In the genomic region with DNA sequence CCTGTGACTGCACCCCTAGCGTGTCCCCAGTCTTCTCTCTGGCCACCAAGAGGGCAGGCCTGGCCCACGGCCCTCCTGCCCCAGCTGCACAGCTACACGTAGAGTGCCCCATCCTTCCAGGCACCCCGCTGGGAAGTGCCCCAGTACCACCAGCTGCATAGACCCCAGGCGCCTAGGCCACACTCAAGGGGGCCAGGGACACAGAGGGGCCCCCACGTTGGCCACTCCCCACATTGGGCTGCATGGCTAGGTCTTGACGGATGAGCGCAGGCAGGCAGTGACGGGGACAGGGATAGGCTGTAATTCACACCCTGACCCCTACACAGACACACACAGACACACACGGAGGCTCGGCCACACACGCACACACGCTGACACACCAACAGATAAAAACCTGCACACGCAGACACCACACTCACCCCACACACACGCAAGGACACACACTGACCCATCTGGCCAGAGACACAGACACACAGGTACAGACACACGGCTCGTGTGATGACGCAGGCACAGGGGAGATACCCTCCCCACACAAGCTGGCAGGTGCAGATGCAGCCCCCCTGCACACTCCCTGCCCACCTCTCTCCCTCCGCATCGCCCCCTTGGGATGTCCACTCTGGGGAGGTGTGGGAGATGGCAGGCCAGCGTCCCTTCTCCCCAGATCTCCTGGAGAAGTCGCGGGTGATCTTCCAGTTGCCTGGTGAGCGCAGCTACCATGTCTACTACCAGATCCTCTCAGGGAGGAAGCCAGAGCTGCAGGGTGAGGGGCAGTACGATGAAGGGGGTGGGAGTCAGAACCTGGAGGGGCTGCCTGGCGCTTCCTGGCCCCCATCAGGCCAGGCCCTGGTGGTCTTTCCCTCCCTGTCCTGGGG, we compare ENCODE assay signal across 25 cellular contexts. TPM values are rescaled to one million over a fixed set of nuclear protein-coding genes. Genes with fewer than 3 reads are reported as not detected.
A peak's percentile ranks its signal among the peaks of the same experiment; 100 is the strongest.
DNase-seq lines count a peak whose midpoint lies in the region; ATAC-seq, FAIRE-seq and TF ChIP-seq lines count a peak whose summit lies in the region.
"Had no signal": no experiment of that assay in that cellular context is flagged by ENCODE, and none has a peak within 500 bp of the region (broad histone marks: within the 10 kb centered on the region; RNA-seq: fewer than 3 reads in every experiment).

No MANE protein-coding gene starts in this region.

- no TSS peak for BruUV-seq in Caco-2 (replicated peaks; lab: Mats Ljungman, UMichigan)

- no peaks in the 10 kb centered on the region; the same call in 1 of the 2 replicates for H3K27me3 ChIP-seq in Caco-2 (replicated peaks; ENCODE audit: control insufficient read depth, insufficient read depth, low read length)
- H3K27me3 ChIP-seq in right cardiac atrium (ENCODE audit: control insufficient read depth, insufficient read depth): no peaks in the 10 kb centered on the region
- peaks cover 17% of the 10 kb centered on the region for H3K27me3 ChIP-seq in smooth muscle cell (ENCODE audit: low read depth)

- intact Hi-C loops in Caco-2 (cut with micrococcal nuclease; ENCODE audit: unreplicated experiment) (no loop called here), right cardiac atrium (cut with DNase I) (no loop called here)

- TF ChIP-seq CTCF in Caco-2 (IDR thresholded peaks at IDR 0.05; ENCODE audit: insufficient read depth in 1 of 2, low read depth in 1 of 2, low read length in 1 of 2, severe bottlenecking in 1 of 2, unreplicated experiment in 1 of 2) (no peak), chondrocyte (IDR thresholded peaks at IDR 0.05) (no peak), smooth muscle cell (IDR thresholded peaks at IDR 0.05; ENCODE audit: borderline replicate concordance, insufficient read depth, poor library complexity, severe bottlenecking) (no peak)

- H3K27me3 Mint-ChIP-seq in Caco-2 (ENCODE audit: insufficient read depth, unreplicated experiment) (no peaks in the 10 kb centered on the region), chondrocyte (ENCODE audit: low read depth) (peaks cover 23% of the 10 kb centered on the region)

- H3K27ac ChIP-seq in right cardiac atrium (ENCODE audit: low read length): no peak overlapping the region
- no peak overlapping the region for H3K27ac ChIP-seq in smooth muscle cell (ENCODE audit: low read depth)
- H3K27ac ChIP-seq: body of pancreas, C4-2B, epithelial cell of prostate, foreskin keratinocyte had no signal

- no peaks in the 10 kb centered on the region for H3K79me2 ChIP-seq in smooth muscle cell (ENCODE audit: low read depth)

- no peak for DNase-seq in Caco-2
- DNase-seq in chondrocyte (ENCODE audit: low spot score): peak; percentile 85
- DNase-seq in right cardiac atrium: peak in 2 of 3 donors; percentile 16 to 53
- peak; percentile 39 for DNase-seq in retina
- no peak for DNase-seq in AG08396 (ENCODE audit: low spot score)
- no peak for DNase-seq in smooth muscle cell (lab: John Stamatoyannopoulos, UW; ENCODE audit: unreplicated experiment)
- DNase-seq in RCC 7860 (ENCODE audit: low spot score): no peak
- DNase-seq: ACHN; activated CD4-positive, alpha-beta T cell treated with anti-CD3 and anti-CD28 coated beads for 4 hours; activated naive CD8-positive, alpha-beta T cell treated with anti-CD3 and anti-CD28 coated beads, Interleukin-2, amount 10 ng/mL, durations not matched to agents 7 days and 5 days; body of pancreas; DMS 273 treated with DMSO at 0.1 percent for 48 hours; foreskin keratinocyte; kidney glomerular epithelial cell; NCI-H1436; NCI-H2171 treated with DMSO at 0.1 percent for 48 hours; NCI-H526 treated with DMSO at 0.1 percent for 48 hours had no signal

- no peak overlapping the region for H3K4me3 Mint-ChIP-seq in Caco-2 (ENCODE audit: unreplicated experiment)
- H3K4me3 Mint-ChIP-seq in chondrocyte (ENCODE audit: unreplicated experiment): no peak overlapping the region
- H3K4me3 Mint-ChIP-seq: activated naive CD8-positive, alpha-beta T cell treated with anti-CD3 and anti-CD28 coated beads, Interleukin-2, amount 10 ng/mL, durations not matched to agents 7 days and 5 days; activated T-helper 17 cell treated with anti-CD3 and anti-CD28 coated beads, Interleukin-2, amount 50 U/mL, for 72 hours; dendritic cell treated with granulocyte-macrophage colony-stimulating factor and Interleukin-4, amounts not matched to agents 40 ng/mL and 50 ng/mL, for 4 days; mesothelial cell of epicardium had no signal

- H3K36me3 Mint-ChIP-seq in Caco-2 (ENCODE audit: insufficient read depth, unreplicated experiment) (peaks cover 28% of the 10 kb centered on the region), chondrocyte (ENCODE audit: low read depth) (no peaks in the 10 kb centered on the region)
- H3K36me3 Mint-ChIP-seq: activated naive CD8-positive, alpha-beta T cell treated with anti-CD3 and anti-CD28 coated beads, Interleukin-2, amount 10 ng/mL, durations not matched to agents 7 days and 5 days; mesothelial cell of epicardium had no signal

- H3K4me1 ChIP-seq in Caco-2: no peaks in the 10 kb centered on the region
- no peaks in the 10 kb centered on the region for H3K4me1 ChIP-seq in right cardiac atrium (ENCODE audit: control insufficient read depth, insufficient read depth, low read length)
- peaks cover 5% of the 10 kb centered on the region for H3K4me1 ChIP-seq in smooth muscle cell (ENCODE audit: low read depth)
- H3K4me1 ChIP-seq: body of pancreas, foreskin keratinocyte had no signal

- WGBS in right cardiac atrium: 69% methylated on average over 26 of the region's 26 CpGs
- WGBS in smooth muscle cell (ENCODE audit: low lambda C conversion rate): 86% methylated on average over 25 of the region's 26 CpGs

- H3K4me2 ChIP-seq in smooth muscle cell: no peak overlapping the region

- CTCF ChIA-PET in Caco-2 (lab: Charles Lee): interaction anchor here (0.5 to 1.8 kb wide), 3 partner anchors 111 to 148 kb away, joined by 4 to 5 read pairs (median 4); a partner anchor contains a TSS

- H3K9me3 Mint-ChIP-seq in Caco-2 (ENCODE audit: unreplicated experiment) (no peaks in the 10 kb centered on the region), chondrocyte (ENCODE audit: low read depth) (no peaks in the 10 kb centered on the region)
- H3K9me3 Mint-ChIP-seq: activated naive CD8-positive, alpha-beta T cell treated with anti-CD3 and anti-CD28 coated beads, Interleukin-2, amount 10 ng/mL, durations not matched to agents 7 days and 5 days; activated T-helper 17 cell treated with anti-CD3 and anti-CD28 coated beads, Interleukin-2, amount 50 U/mL, for 72 hours; dendritic cell treated with granulocyte-macrophage colony-stimulating factor and Interleukin-4, amounts not matched to agents 40 ng/mL and 50 ng/mL, for 4 days; IgD-negative memory B cell; mesothelial cell of epicardium; nephron had no signal

- no peaks in the 10 kb centered on the region for H3F3A ChIP-seq in smooth muscle cell (ENCODE audit: low read depth)

- no peak overlapping the region for H3K4me3 ChIP-seq in Caco-2 (ENCODE audit: low read depth, low read length)
- no peak overlapping the region for H3K4me3 ChIP-seq in right cardiac atrium (ENCODE audit: low read length)
- no peak overlapping the region for H3K4me3 ChIP-seq in smooth muscle cell
- H3K4me3 ChIP-seq: body of pancreas had no signal

- H4K20me1 ChIP-seq in smooth muscle cell (ENCODE audit: low read depth): no peaks in the 10 kb centered on the region

- H3K4me1 Mint-ChIP-seq in Caco-2 (ENCODE audit: low read depth, unreplicated experiment) (no peaks in the 10 kb centered on the region), chondrocyte (ENCODE audit: low read depth) (peaks cover 3% of the 10 kb centered on the region)

- H3K9me3 ChIP-seq in Caco-2 (no peaks in the 10 kb centered on the region), right cardiac atrium (ENCODE audit: control insufficient read depth, low read length) (no peaks in the 10 kb centered on the region), smooth muscle cell (replicated peaks; ENCODE audit: low read depth) (no peaks in the 10 kb centered on the region)
- H3K9me3 ChIP-seq: body of pancreas had no signal

- no peak overlapping the region for H2AFZ ChIP-seq in smooth muscle cell (ENCODE audit: low read depth)

- POLR2A ChIA-PET in Caco-2 (lab: Charles Lee): no interaction called here

- no peak overlapping the region for H3K9ac ChIP-seq in smooth muscle cell (ENCODE audit: low read depth)

- peak in 1 of 2 donors; percentile 3 for ATAC-seq in right cardiac atrium
- ATAC-seq in HG03108 (IDR thresholded peaks at IDR 0.05; ENCODE audit: unreplicated experiment): no peak
- ATAC-seq: activated T-helper 17 cell treated with anti-CD3 and anti-CD28 coated beads, Interleukin-2, amount 50 U/mL, for 72 hours; body of pancreas; foreskin keratinocyte had no signal

- FAIRE-seq in RCC 7860 (lab: Jason Lieb, UNC): no peak

- H3K27ac Mint-ChIP-seq in Caco-2 (ENCODE audit: unreplicated experiment) (peak overlapping the region; percentile 4), chondrocyte (ENCODE audit: unreplicated experiment) (no peak overlapping the region)
- H3K27ac Mint-ChIP-seq: activated naive CD8-positive, alpha-beta T cell treated with anti-CD3 and anti-CD28 coated beads, Interleukin-2, amount 10 ng/mL, durations not matched to agents 7 days and 5 days; activated T-helper 17 cell treated with anti-CD3 and anti-CD28 coated beads, Interleukin-2, amount 50 U/mL, for 72 hours; dendritic cell treated with granulocyte-macrophage colony-stimulating factor and Interleukin-4, amounts not matched to agents 40 ng/mL and 50 ng/mL, for 4 days; mesothelial cell of epicardium had no signal

- H3K36me3 ChIP-seq in Caco-2 (ENCODE audit: control insufficient read depth, insufficient read depth, low read length) (no peaks in the 10 kb centered on the region), smooth muscle cell (ENCODE audit: low read depth) (no peaks in the 10 kb centered on the region)

RNA-seq across cellular contexts. Expression of a gene that starts 30.0 kb away (rescaled TPM):
- total RNA-seq in Caco-2 (2022): 1.9 and 2.5 TPM in 2 replicates
- 0.30 to 0.64 TPM in 2 of 3 replicates, not detected in the other for total RNA-seq in chondrocyte
- 100 to 1,000 TPM in 2 of 4 donors, 10 to 100 TPM in 2; 43.3 to 134 (median 99.2) TPM for total RNA-seq in right cardiac atrium
- 125 TPM for polyA plus RNA-seq in right cardiac atrium
- not detected in 2 replicates for total RNA-seq in smooth muscle cell
- 0.67 and 0.70 TPM in 2 replicates for polyA plus RNA-seq in smooth muscle cell

RNA-seq across cellular contexts. Expression of a gene that starts 30.1 kb away (rescaled TPM):
- total RNA-seq in Caco-2 (2022) (138 TPM in 2 replicates), chondrocyte (39.5 to 57.7 TPM (median 57.3 TPM) in 3 replicates), right cardiac atrium (10 to 100 TPM; 23.6 to 32.6 (median 26.3) TPM), smooth muscle cell (48.4 and 57.8 TPM in 2 replicates)
- polyA plus RNA-seq in right cardiac atrium (37.7 TPM), smooth muscle cell (65.3 and 71.6 TPM in 2 replicates)

Comparison
In these comparisons a context has a peak if more than half of its experiments do, and no peak if none do; other contexts are left out.
1. DNase-seq: peak in chondrocyte (single experiment), right cardiac atrium (2 of 3) and retina (single experiment); none in Caco-2 (0 of 2), AG08396 (single experiment), smooth muscle cell (single experiment) and RCC 7860 (single experiment).
2. RNA of a gene that starts 30.0 kb away (total RNA-seq): 43.3 to 134 TPM in right cardiac atrium; 1.9 to 2.5 TPM in Caco-2, 0.30 to 0.64 TPM in chondrocyte and not detected in smooth muscle cell; every median in the first group is over 10 times any median in the second.